In the genomic region with DNA sequence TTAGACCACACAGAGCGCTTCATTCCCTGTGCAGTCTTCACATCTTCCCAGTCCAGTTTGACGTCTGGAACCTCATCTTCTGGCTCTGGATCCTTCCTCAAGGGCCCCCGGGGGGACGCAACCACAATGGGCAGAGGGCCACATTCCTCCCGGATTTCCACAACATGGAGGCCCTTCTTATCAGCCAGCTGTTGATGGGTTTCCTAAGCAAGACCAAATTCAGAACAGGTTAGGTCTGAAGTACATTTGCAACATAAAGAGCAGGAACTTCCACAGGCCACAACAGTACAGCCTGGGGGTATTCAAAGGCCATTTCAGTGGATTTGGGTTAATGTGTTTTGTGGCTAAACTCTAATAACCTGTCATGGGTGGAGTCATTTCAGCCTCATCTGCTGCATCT, we compare ENCODE assay signal across 17 cellular contexts. TPM values are rescaled to one million over a fixed set of nuclear protein-coding genes. Genes with fewer than 3 reads are reported as not detected.
DNase-seq lines count a peak whose midpoint lies in the region; ATAC-seq and TF ChIP-seq lines count a peak whose summit lies in the region.
"Had no signal": no experiment of that assay in that cellular context is flagged by ENCODE, and none has a peak within 500 bp of the region (broad histone marks: within the 10 kb centered on the region; RNA-seq: fewer than 3 reads in every experiment).

No MANE protein-coding gene starts in this region.

- H3K36me3 ChIP-seq in CD8-positive, alpha-beta T cell (ENCODE audit: insufficient read depth, low read length) = peaks cover 18% of the 10 kb centered on the region
- H3K36me3 ChIP-seq in endodermal cell (ENCODE audit: control insufficient read depth, insufficient read depth, low read length) (peaks cover 70% of the 10 kb centered on the region), mesendoderm (ENCODE audit: control insufficient read depth, insufficient read depth, low read length) (peaks cover 8% of the 10 kb centered on the region)

- H4K20me1 ChIP-seq in H9 (ENCODE audit: control insufficient read depth, insufficient read depth, insufficient read length) = no peaks in the 10 kb centered on the region
- H4K20me1 ChIP-seq: BLaER1 had no signal

- H2BK120ac ChIP-seq in H9 (ENCODE audit: low read depth, low read length, poor library complexity, severe bottlenecking) (no peak overlapping the region), mesendoderm (ENCODE audit: low read depth, low read length) (no peak overlapping the region)

- H3K36me3 Mint-ChIP-seq in CD8-positive, alpha-beta T cell = peaks cover 63% of the 10 kb centered on the region
- H3K36me3 Mint-ChIP-seq in H9 (ENCODE audit: insufficient read depth in 1 of 3, low read depth in 3 of 3) (peaks cover 39 to 66% (median 59%) of the 10 kb centered on the region in 3 experiments; a peak in 6 of 7 replicates), endodermal cell (ENCODE audit: low read depth) (peaks cover 75% of the 10 kb centered on the region)
- H3K36me3 Mint-ChIP-seq in activated CD4-positive, alpha-beta memory T cell treated with anti-CD3 and anti-CD28 coated beads, Interleukin-2, amount 10 ng/mL, durations not matched to agents 7 days and 5 days (ENCODE audit: low read depth) = peaks cover 55% of the 10 kb centered on the region

- no peak overlapping the region for H4K5ac ChIP-seq in H9 (ENCODE audit: insufficient read length, low read depth, low read length)
- no peak overlapping the region for H4K5ac ChIP-seq in mesendoderm (ENCODE audit: low read length)

- no peaks in the 10 kb centered on the region for H3K27me3 ChIP-seq in CD8-positive, alpha-beta T cell (ENCODE audit: insufficient read depth, low read length)
- H3K27me3 ChIP-seq in H9 (ENCODE audit: insufficient read depth, low read length) = no peaks in the 10 kb centered on the region
- no peaks in the 10 kb centered on the region for H3K27me3 ChIP-seq in endodermal cell (ENCODE audit: control insufficient read depth, insufficient read depth, low read length, poor library complexity, severe bottlenecking)
- no peaks in the 10 kb centered on the region for H3K27me3 ChIP-seq in mesendoderm (ENCODE audit: insufficient read depth, low read length, poor library complexity)
- H3K27me3 ChIP-seq: BLaER1 had no signal

- ATAC-seq in CD8-positive, alpha-beta T cell = no peak
- ATAC-seq: HCT116 had no signal

- no peaks in the 10 kb centered on the region for H3K4me1 Mint-ChIP-seq in CD8-positive, alpha-beta T cell (ENCODE audit: low read depth)
- peaks cover 9 to 11% of the 10 kb centered on the region in 2 experiments for H3K4me1 Mint-ChIP-seq in H9
- H3K4me1 Mint-ChIP-seq in endodermal cell = no peaks in the 10 kb centered on the region
- no peaks in the 10 kb centered on the region for H3K4me1 Mint-ChIP-seq in activated CD4-positive, alpha-beta memory T cell treated with anti-CD3 and anti-CD28 coated beads, Interleukin-2, amount 10 ng/mL, durations not matched to agents 7 days and 5 days
- H3K4me1 Mint-ChIP-seq: B cell; CD8-positive, alpha-beta memory T cell had no signal

- no peak overlapping the region for H3K4me2 ChIP-seq in H9 (ENCODE audit: insufficient read depth, insufficient read length, low read length)
- H3K4me2 ChIP-seq in mesendoderm (ENCODE audit: low read length) = no peak overlapping the region
- H3K4me2 ChIP-seq: BLaER1 had no signal

- no peak overlapping the region for H3K4ac ChIP-seq in H9 (ENCODE audit: low read depth, low read length)
- no peak overlapping the region for H3K4ac ChIP-seq in mesendoderm (ENCODE audit: low read depth, low read length)

- POLR2A ChIA-PET in CD8-positive, alpha-beta T cell (lab: Charles Lee) = no interaction called here
- POLR2A ChIA-PET in activated CD4-positive, alpha-beta memory T cell treated with anti-CD3 and anti-CD28 coated beads, Interleukin-2, amount 10 ng/mL, durations not matched to agents 7 days and 5 days (lab: Charles Lee) = no interaction called here

- no CpG with 5 or more reads among the region's 5 CpGs for WGBS in H9 (ENCODE audit: extremely low coverage, insufficient read length, low lambda C conversion rate)
- 85 to 91% methylated on average over 5 of the region's 5 CpGs for WGBS in endodermal cell (ENCODE audit: insufficient coverage in 1 of 2, insufficient read length in 1 of 2), 2 experiments
- WGBS in mesendoderm (ENCODE audit: extremely low coverage, insufficient coverage, low lambda C conversion rate) = no CpG with 5 or more reads among the region's 5 CpGs

- no peak overlapping the region for H3K23ac ChIP-seq in H9 (ENCODE audit: insufficient read length, low read depth, low read length)
- H3K23ac ChIP-seq in mesendoderm (ENCODE audit: low read length) = no peak overlapping the region

- H3K9me3 Mint-ChIP-seq in CD8-positive, alpha-beta T cell = no peaks in the 10 kb centered on the region
- H3K9me3 Mint-ChIP-seq in H9 = no peaks in the 10 kb centered on the region
- no peaks in the 10 kb centered on the region for H3K9me3 Mint-ChIP-seq in endodermal cell
- H3K9me3 Mint-ChIP-seq in activated CD4-positive, alpha-beta memory T cell treated with anti-CD3 and anti-CD28 coated beads, Interleukin-2, amount 10 ng/mL, durations not matched to agents 7 days and 5 days = no peaks in the 10 kb centered on the region
- H3K9me3 Mint-ChIP-seq: CD8-positive, alpha-beta memory T cell had no signal

- H3K4me1 ChIP-seq in CD8-positive, alpha-beta T cell (ENCODE audit: insufficient read depth, low read length) = no peaks in the 10 kb centered on the region
- H3K4me1 ChIP-seq in H9 (ENCODE audit: insufficient read depth, low read length) (peaks cover 5% of the 10 kb centered on the region; the same call in 1 of the 2 replicates), endodermal cell (ENCODE audit: control insufficient read depth, insufficient read depth, low read length) (no peaks in the 10 kb centered on the region), mesendoderm (ENCODE audit: control insufficient read depth, low read depth, low read length) (no peaks in the 10 kb centered on the region)
- H3K4me1 ChIP-seq: BLaER1 had no signal

- H2AK5ac ChIP-seq in H9 (ENCODE audit: insufficient read length, low read length) (no peak overlapping the region), mesendoderm (ENCODE audit: low read length) (no peak overlapping the region)

- H3K79me1 ChIP-seq in H9 (ENCODE audit: insufficient read depth, low read depth, low read length, poor library complexity, severe bottlenecking) (no peaks in the 10 kb centered on the region), mesendoderm (ENCODE audit: low read length) (no peaks in the 10 kb centered on the region)

- H2BK20ac ChIP-seq in H9 (ENCODE audit: low read depth, low read length, poor library complexity, severe bottlenecking) = no peak overlapping the region

- no peak overlapping the region for H3K18ac ChIP-seq in H9 (ENCODE audit: insufficient read length, low read depth, low read length)
- H3K18ac ChIP-seq in mesendoderm (ENCODE audit: low read length) = no peak overlapping the region

- H3K27me3 Mint-ChIP-seq in CD8-positive, alpha-beta T cell (ENCODE audit: low read depth) = no peaks in the 10 kb centered on the region
- H3K27me3 Mint-ChIP-seq in H9 (ENCODE audit: low read depth) (no peaks in the 10 kb centered on the region), endodermal cell (ENCODE audit: insufficient read depth) (no peaks in the 10 kb centered on the region)
- H3K27me3 Mint-ChIP-seq in activated CD4-positive, alpha-beta memory T cell treated with anti-CD3 and anti-CD28 coated beads, Interleukin-2, amount 10 ng/mL, durations not matched to agents 7 days and 5 days = no peaks in the 10 kb centered on the region
- H3K27me3 Mint-ChIP-seq: B cell; CD4-positive, CD25-positive, alpha-beta regulatory T cell; CD8-positive, alpha-beta memory T cell had no signal

- H2BK5ac ChIP-seq in H9 (ENCODE audit: insufficient read length, low read length) = no peak overlapping the region
- H2BK5ac ChIP-seq in mesendoderm (ENCODE audit: low read length) = no peak overlapping the region

- no peak overlapping the region for H3K4me3 Mint-ChIP-seq in CD8-positive, alpha-beta T cell
- H3K4me3 Mint-ChIP-seq in H9 (no peak overlapping the region), endodermal cell (no peak overlapping the region)
- H3K4me3 Mint-ChIP-seq in activated CD4-positive, alpha-beta memory T cell treated with anti-CD3 and anti-CD28 coated beads, Interleukin-2, amount 10 ng/mL, durations not matched to agents 7 days and 5 days = no peak overlapping the region
- H3K4me3 Mint-ChIP-seq: B cell; CD4-positive, CD25-positive, alpha-beta regulatory T cell; CD8-positive, alpha-beta memory T cell had no signal

- no peak overlapping the region for H3K56ac ChIP-seq in H9 (ENCODE audit: insufficient read length, low read depth, low read length)
- H3K56ac ChIP-seq in mesendoderm (ENCODE audit: low read length) = no peak overlapping the region

- H2AFZ ChIP-seq in H9 (ENCODE audit: low read length) = no peak overlapping the region

- H4K8ac ChIP-seq in H9 (replicated peaks; ENCODE audit: insufficient read length, low read depth, low read length) (no peak overlapping the region), mesendoderm (ENCODE audit: low read depth, low read length) (no peak overlapping the region)

- no peak overlapping the region for H3K27ac ChIP-seq in CD8-positive, alpha-beta T cell (ENCODE audit: low read depth, low read length)
- H3K27ac ChIP-seq in H9 (ENCODE audit: insufficient read length, low read depth, low read length) (no peak overlapping the region), endodermal cell (ENCODE audit: low read depth, low read length) (no peak overlapping the region), mesendoderm (ENCODE audit: low read depth, low read length) (no peak overlapping the region)
- H3K27ac ChIP-seq: 22Rv1, BLaER1, C4-2B had no signal

- H4K91ac ChIP-seq in H9 (ENCODE audit: insufficient read length, low read depth, low read length) = no peak overlapping the region

- H2BK15ac ChIP-seq in H9 (ENCODE audit: low read depth, low read length) (no peak overlapping the region), mesendoderm (replicated peaks; ENCODE audit: low read depth) (no peak overlapping the region)

- CTCF ChIA-PET in CD8-positive, alpha-beta T cell (lab: Charles Lee) = interaction anchor here (0.9 to 1.2 kb wide), 3 partner anchors 9 to 11 kb away, joined by 3 to 5 read pairs (median 4); no protein-coding TSS in a partner anchor
- CTCF ChIA-PET in activated CD4-positive, alpha-beta memory T cell treated with anti-CD3 and anti-CD28 coated beads, Interleukin-2, amount 10 ng/mL, durations not matched to agents 7 days and 5 days (lab: Charles Lee) = no interaction called here

- DNase-seq in CD8-positive, alpha-beta T cell = no peak
- no peak for DNase-seq in H9
- no peak for DNase-seq in endodermal cell
- DNase-seq in mesendoderm = peak; percentile 39
- no peak for DNase-seq in activated CD4-positive, alpha-beta memory T cell treated with anti-CD3 and anti-CD28 coated beads, Interleukin-2, amount 10 ng/mL, durations not matched to agents 7 days and 5 days
- no peak for DNase-seq in midbrain (lab: John Stamatoyannopoulos, UW)
- DNase-seq in activated CD4-positive, alpha-beta T cell treated with anti-CD3 and anti-CD28 coated beads, Interleukin-2, amount 50 U/mL, for 48 hours = no peak
- DNase-seq: CD4-positive, CD25-positive, alpha-beta regulatory T cell; CD8-positive, alpha-beta memory T cell; DMS 273 treated with DMSO at 0.1 percent for 48 hours; DMS79 treated with DMSO at 0.1 percent for 48 hours; GOT3 had no signal

- H3K79me2 ChIP-seq in H9 (ENCODE audit: insufficient read depth, low read length) (no peaks in the 10 kb centered on the region), mesendoderm (ENCODE audit: control insufficient read depth, insufficient read depth, low read length) (no peaks in the 10 kb centered on the region)

- intact Hi-C loops in CD8-positive, alpha-beta T cell (cut with DNase I, micrococcal nuclease) = no loop called here

- H3K9ac ChIP-seq in H9 (ENCODE audit: extremely low read depth, insufficient read length, low read length) = no peak overlapping the region
- H3K9ac ChIP-seq in endodermal cell (ENCODE audit: extremely low read depth, low read length, poor library complexity, severe bottlenecking) = no peak overlapping the region
- H3K9ac ChIP-seq in mesendoderm (ENCODE audit: low read length) = no peak overlapping the region
- H3K9ac ChIP-seq: BLaER1 had no signal

- H3T11ph ChIP-seq in H9 (ENCODE audit: low read length) = no peak overlapping the region

- no peaks in the 10 kb centered on the region for H3K23me2 ChIP-seq in H9 (ENCODE audit: insufficient read length, low read depth, low read length, poor library complexity, severe bottlenecking)

- no peak for TF ChIP-seq CTCF in CD8-positive, alpha-beta T cell (IDR thresholded peaks at IDR 0.05)
- TF ChIP-seq CTCF in H9 (conservative IDR thresholded peaks at IDR 0.05) (no peak), endodermal cell (conservative IDR thresholded peaks at IDR 0.05) (no peak)

- H2BK12ac ChIP-seq in H9 (ENCODE audit: insufficient read length, low read depth, low read length) = no peak overlapping the region

- H3K9me3 ChIP-seq in CD8-positive, alpha-beta T cell (ENCODE audit: low read length) = no peaks in the 10 kb centered on the region
- H3K9me3 ChIP-seq in H9 (ENCODE audit: control insufficient read depth, low read depth, low read length) = no peaks in the 10 kb centered on the region
- H3K9me3 ChIP-seq in endodermal cell (ENCODE audit: control insufficient read depth, low read length) = peaks cover 7% of the 10 kb centered on the region
- H3K9me3 ChIP-seq: BLaER1 had no signal

- no peak overlapping the region for H3K4me3 ChIP-seq in CD8-positive, alpha-beta T cell (ENCODE audit: low read depth, low read length)
- H3K4me3 ChIP-seq in endodermal cell (ENCODE audit: low read length) (no peak overlapping the region), mesendoderm (ENCODE audit: low read length) (no peak overlapping the region)
- H3K4me3 ChIP-seq: BLaER1 had no signal

- no peak overlapping the region; the same call in 1 of the 2 replicates for H3K14ac ChIP-seq in H9 (ENCODE audit: insufficient read depth, low read length)

- H3K27ac Mint-ChIP-seq in CD8-positive, alpha-beta T cell = peak overlapping the region; percentile 43
- H3K27ac Mint-ChIP-seq in H9 = peak overlapping the region; percentile 24 to 87 (median 49); a peak in 3 of 7 replicates
- H3K27ac Mint-ChIP-seq in endodermal cell = peak overlapping the region; percentile 13
- H3K27ac Mint-ChIP-seq in activated CD4-positive, alpha-beta memory T cell treated with anti-CD3 and anti-CD28 coated beads, Interleukin-2, amount 10 ng/mL, durations not matched to agents 7 days and 5 days = no peak overlapping the region
- H3K27ac Mint-ChIP-seq: B cell had no signal

RNA-seq across cellular contexts. Expression of gene MRPS5, which starts 34.2 kb away (rescaled TPM):
- total RNA-seq in CD8-positive, alpha-beta T cell = 10 to 100 TPM; 20.0 to 21.3 TPM
- total RNA-seq in H9 (2021) (50.9 and 51.4 TPM in 2 replicates), endodermal cell (10 to 100 TPM; 57.9 to 59.0 TPM)
- 72.0 TPM for polyA plus RNA-seq in endodermal cell (2013, experiment 1 of 2)
- 61.4 TPM for polyA plus RNA-seq in endodermal cell (2013, experiment 2 of 2)
- polyA plus RNA-seq in mesendoderm (2013, experiment 1 of 2) = 46.8 TPM
- polyA plus RNA-seq in mesendoderm (2013, experiment 2 of 2) = 48.4 TPM
- total RNA-seq in activated CD4-positive, alpha-beta memory T cell treated with anti-CD3 and anti-CD28 coated beads, Interleukin-2, amount 10 ng/mL, durations not matched to agents 7 days and 5 days = 10 to 100 TPM; 66.3 to 68.2 TPM
